Comparison of ENCODE assay signal across 17 cellular contexts in genomic region chr17:78000351-78000750, GRCh38. TPM values are rescaled to one million over a fixed set of nuclear protein-coding genes. Genes with fewer than 3 reads are reported as not detected.
DNase-seq lines count a peak whose midpoint lies in the region; ATAC-seq and TF ChIP-seq lines count a peak whose summit lies in the region.
"Had no signal": no experiment of that assay in that cellular context is flagged by ENCODE, and none has a peak within 500 bp of the region (broad histone marks: within the 10 kb centered on the region; RNA-seq: fewer than 3 reads in every experiment).

No MANE protein-coding gene starts in this region.

- intact Hi-C loops in CD4-positive, alpha-beta T cell (cut with DNase I, micrococcal nuclease) = loop anchor here in 1 of 2 experiments (2.0 kb wide), 1 partner anchor 40 kb away; no protein-coding TSS in a partner anchor
- intact Hi-C loops in naive thymus-derived CD4-positive, alpha-beta T cell (cut with micrococcal nuclease) = loop anchor here in 1 of 2 donors (2.0 kb wide), 1 partner anchor 40 kb away; no protein-coding TSS in a partner anchor

- no peaks in the 10 kb centered on the region for H3K9me3 ChIP-seq in CD4-positive, alpha-beta T cell (ENCODE audit: control insufficient read depth, low read length)
- H3K9me3 ChIP-seq in naive thymus-derived CD4-positive, alpha-beta T cell (ENCODE audit: control insufficient read depth in 2 of 3, low read length in 3 of 3) = no peaks in the 10 kb centered on the region
- H3K9me3 ChIP-seq: BLaER1 had no signal

- H3K27me3 Mint-ChIP-seq in CD4-positive, alpha-beta T cell = no peaks in the 10 kb centered on the region
- no peaks in the 10 kb centered on the region for H3K27me3 Mint-ChIP-seq in naive thymus-derived CD4-positive, alpha-beta T cell

- peak overlapping the region; percentile 45 for H3K27ac Mint-ChIP-seq in CD4-positive, alpha-beta T cell
- H3K27ac Mint-ChIP-seq in naive thymus-derived CD4-positive, alpha-beta T cell = peak overlapping the region in 6 of 9 donors; percentile 3 to 68 (median 41)
- H3K27ac Mint-ChIP-seq: activated T-cell treated with anti-CD3 and anti-CD28 coated beads, Interleukin-2, amount 50 U/mL, for 72 hours had no signal

- H3K27me3 ChIP-seq in CD4-positive, alpha-beta T cell (ENCODE audit: control insufficient read depth, insufficient read depth, low read length) = no peaks in the 10 kb centered on the region
- no peaks in the 10 kb centered on the region for H3K27me3 ChIP-seq in naive thymus-derived CD4-positive, alpha-beta T cell (ENCODE audit: control insufficient read depth in 2 of 2, insufficient read depth in 2 of 2, low read length in 2 of 2)
- H3K27me3 ChIP-seq: BLaER1 had no signal

- peaks cover 87% of the 10 kb centered on the region for H3K4me1 Mint-ChIP-seq in CD4-positive, alpha-beta T cell (ENCODE audit: low read depth)
- peaks cover under 1 to 97% (median 83%) of the 10 kb centered on the region in 7 donors for H3K4me1 Mint-ChIP-seq in naive thymus-derived CD4-positive, alpha-beta T cell

- no peak for TF ChIP-seq CTCF in CD4-positive, alpha-beta T cell (IDR thresholded peaks at IDR 0.05)

- peaks cover 40% of the 10 kb centered on the region for H3K36me3 Mint-ChIP-seq in CD4-positive, alpha-beta T cell (ENCODE audit: low read depth)
- peaks cover 0 to 27% (median 9%) of the 10 kb centered on the region in 5 donors for H3K36me3 Mint-ChIP-seq in naive thymus-derived CD4-positive, alpha-beta T cell

- H3K4me3 Mint-ChIP-seq in CD4-positive, alpha-beta T cell = no peak overlapping the region
- peak overlapping the region in 2 of 10 donors; percentile 25 to 49 for H3K4me3 Mint-ChIP-seq in naive thymus-derived CD4-positive, alpha-beta T cell
- H3K4me3 Mint-ChIP-seq: activated T-cell treated with anti-CD3 and anti-CD28 coated beads, Interleukin-2, amount 50 U/mL, for 72 hours had no signal

- no peak for DNase-seq in CD4-positive, alpha-beta T cell
- peak; percentile 82 for DNase-seq in M059J (ENCODE audit: low read depth)
- DNase-seq in dermis blood vessel endothelial cell = peak; percentile 71
- DNase-seq in naive thymus-derived CD4-positive, alpha-beta T cell = no peak
- no peak for DNase-seq in NCI-H526 (lab: John Stamatoyannopoulos, UW)
- no peak for DNase-seq in activated gamma-delta T cell (lab: John Stamatoyannopoulos, UW)
- no peak for DNase-seq in NCI-H2196 (lab: John Stamatoyannopoulos, UW; ENCODE audit: unreplicated experiment)
- DNase-seq: activated CD4-positive, alpha-beta T cell treated with anti-CD3 and anti-CD28 coated beads, Interleukin-2, amount 50 U/mL, for 48 hours; activated T-cell treated with anti-CD3 and anti-CD28 coated beads, Interleukin-2, amount 50 U/mL, for 72 hours; anterior cingulate cortex; effector CD8-positive, alpha-beta T cell; MM.1S; NCI-H2081 treated with DMSO at 0.1 percent for 48 hours; posterior cingulate gyrus; SHP77 had no signal

- no peak for ATAC-seq in CD4-positive, alpha-beta T cell (ENCODE audit: poor library complexity)
- no peak for ATAC-seq in naive thymus-derived CD4-positive, alpha-beta T cell
- ATAC-seq in HG02870 (IDR thresholded peaks at IDR 0.05; ENCODE audit: unreplicated experiment) = no peak

- no peaks in the 10 kb centered on the region for H3K9me3 Mint-ChIP-seq in CD4-positive, alpha-beta T cell
- H3K9me3 Mint-ChIP-seq in naive thymus-derived CD4-positive, alpha-beta T cell = no peaks in the 10 kb centered on the region
- H3K9me3 Mint-ChIP-seq: activated T-cell treated with anti-CD3 and anti-CD28 coated beads, Interleukin-2, amount 50 U/mL, for 72 hours had no signal

- H3K27ac ChIP-seq in CD4-positive, alpha-beta T cell (ENCODE audit: low read depth, low read length) = no peak overlapping the region
- no peak overlapping the region for H3K27ac ChIP-seq in naive thymus-derived CD4-positive, alpha-beta T cell (ENCODE audit: low read depth, low read length)
- H3K27ac ChIP-seq: BLaER1 had no signal

- CTCF ChIA-PET in CD4-positive, alpha-beta T cell (lab: Charles Lee) = no interaction called here
- CTCF ChIA-PET in naive thymus-derived CD4-positive, alpha-beta T cell (lab: Charles Lee) = no interaction called here

- peaks cover 0 to 39% of the 10 kb centered on the region in 2 donors for H3K4me1 ChIP-seq in naive thymus-derived CD4-positive, alpha-beta T cell (ENCODE audit: control insufficient read depth in 2 of 2, insufficient read depth in 2 of 2, low read length in 2 of 2)
- H3K4me1 ChIP-seq: BLaER1 had no signal

- H3K36me3 ChIP-seq in naive thymus-derived CD4-positive, alpha-beta T cell (ENCODE audit: control insufficient read depth in 2 of 3, insufficient read depth in 3 of 3, low read length in 3 of 3) = peaks cover 0 to 12% (median 0%) of the 10 kb centered on the region in 3 experiments

- POLR2A ChIA-PET in CD4-positive, alpha-beta T cell (lab: Charles Lee) = no interaction called here
- POLR2A ChIA-PET in naive thymus-derived CD4-positive, alpha-beta T cell (lab: Charles Lee) = interaction anchor here (1.2 kb wide), 1 partner anchor 29 kb away, joined by 3 read pairs; no protein-coding TSS in a partner anchor

- H3K4me3 ChIP-seq in naive thymus-derived CD4-positive, alpha-beta T cell (ENCODE audit: low read length) = no peak overlapping the region
- H3K4me3 ChIP-seq: BLaER1 had no signal

RNA-seq across cellular contexts. Expression of gene TNRC6C, which starts 41.8 kb away (rescaled TPM):
- total RNA-seq in CD4-positive, alpha-beta T cell = 10 to 100 TPM; 50.7 to 57.3 TPM
- total RNA-seq in M059J (2014; rRNA removed; shearing (Covaris generic)) = 2.8 and 3.2 TPM in 2 replicates
- 8.2 and 13.1 TPM in 2 replicates for total RNA-seq in dermis blood vessel endothelial cell
- 100 to 1,000 TPM in 3 of 5 experiments, 10 to 100 TPM in 2; 28.6 to 133 (median 104) TPM for total RNA-seq in naive thymus-derived CD4-positive, alpha-beta T cell
- 1 to 10 TPM; 7.4 to 8.2 TPM for polyA plus RNA-seq in naive thymus-derived CD4-positive, alpha-beta T cell

Comparison
In these comparisons a context has a peak if more than half of its experiments do, and no peak if none do; other contexts are left out.
1. DNase-seq: peak in M059J (single experiment) and dermis blood vessel endothelial cell (single experiment); none in CD4-positive, alpha-beta T cell (0 of 10), naive thymus-derived CD4-positive, alpha-beta T cell (0 of 9), NCI-H526 (0 of 2), activated gamma-delta T cell (single experiment) and NCI-H2196 (single experiment).